11 cellular contexts compared by ENCODE assay signal in genomic region chr4:41144812-41145211, GRCh38.
DNase-seq lines count a peak whose midpoint lies in the region; ATAC-seq and TF ChIP-seq lines count a peak whose summit lies in the region.
"Had no signal": no experiment of that assay in that cellular context is flagged by ENCODE, and none has a peak within 500 bp of the region (broad histone marks: within the 10 kb centered on the region; RNA-seq: fewer than 3 reads in every experiment).

No MANE protein-coding gene starts in this region.

- H3K36me3 ChIP-seq in heart left ventricle = no peaks in the 10 kb centered on the region
- H3K36me3 ChIP-seq in muscle layer of duodenum (ENCODE audit: control insufficient read depth in 1 of 2, insufficient read depth in 2 of 2, low read length in 2 of 2) = peaks cover 0 to 10% of the 10 kb centered on the region in 2 donors
- no peaks in the 10 kb centered on the region for H3K36me3 ChIP-seq in upper lobe of left lung
- H3K36me3 ChIP-seq in CD8-positive, alpha-beta memory T cell (ENCODE audit: insufficient read depth, low read length) = no peaks in the 10 kb centered on the region

- H3K9me3 Mint-ChIP-seq in CD8-positive, alpha-beta memory T cell = no peaks in the 10 kb centered on the region
- H3K9me3 Mint-ChIP-seq: activated T-cell treated with anti-CD3 and anti-CD28 coated beads, Interleukin-2, amount 50 U/mL, for 4 hours had no signal

- H3K27me3 Mint-ChIP-seq in CD8-positive, alpha-beta memory T cell = peaks cover 0 to 2% of the 10 kb centered on the region in 2 donors
- H3K27me3 Mint-ChIP-seq: T-helper 17 cell had no signal

- no peak for TF ChIP-seq CTCF in heart left ventricle (IDR thresholded peaks at IDR 0.05)
- no peak for TF ChIP-seq CTCF in dorsolateral prefrontal cortex (IDR thresholded peaks at IDR 0.05 in 54 of 56, conservative IDR thresholded peaks at IDR 0.05 in 2 of 56; ENCODE audit: low read depth in 1 of 56, partially characterized antibody in 56 of 56)
- TF ChIP-seq CTCF in upper lobe of left lung (IDR thresholded peaks at IDR 0.05) = no peak

- DNase-seq in heart left ventricle (no peak), Right ventricle myocardium inferior (ENCODE audit: missing footprints) (no peak), dorsolateral prefrontal cortex (no peak), upper lobe of left lung (no peak), DMS79 treated with DMSO at 0.1 percent for 48 hours (lab: John Stamatoyannopoulos, UW) (no peak)
- no peak for DNase-seq in activated CD8-positive, alpha-beta memory T cell treated with anti-CD3 and anti-CD28 coated beads for 24 hours
- DNase-seq in CD8-positive, alpha-beta memory T cell = no peak
- DNase-seq: activated T-cell treated with anti-CD3 and anti-CD28 coated beads, Interleukin-2, amount 50 U/mL, for 4 hours; stimulated activated CD4-positive, alpha-beta T cell treated with anti-CD3 and anti-CD28 coated beads, Interleukin-4, amount 100 ng/mL, for 1 hour; T-helper 17 cell had no signal

- TF ChIP-seq EP300 in upper lobe of left lung (IDR thresholded peaks at IDR 0.05) = no peak

- ATAC-seq in heart left ventricle (no peak), Right ventricle myocardium inferior (no peak), upper lobe of left lung (ENCODE audit: low FRiP score in 2 of 2) (no peak)
- ATAC-seq: activated T-cell treated with anti-CD3 and anti-CD28 coated beads, Interleukin-2, amount 50 U/mL, for 4 hours; T-helper 17 cell had no signal

- H3K4me3 ChIP-seq in heart left ventricle (no peak overlapping the region), dorsolateral prefrontal cortex (no peak overlapping the region), muscle layer of duodenum (ENCODE audit: low read depth in 1 of 2, low read length in 2 of 2) (no peak overlapping the region), upper lobe of left lung (no peak overlapping the region)
- no peak overlapping the region for H3K4me3 ChIP-seq in CD8-positive, alpha-beta memory T cell (ENCODE audit: low read length)

- WGBS in heart left ventricle, 4 donors = 71 to 83% (median 79%) methylated on average over 5 of the region's 5 CpGs
- 67 to 79% methylated on average over 5 of the region's 5 CpGs for WGBS in upper lobe of left lung, 2 donors

- no peaks in the 10 kb centered on the region for H3K9me3 ChIP-seq in heart left ventricle
- no peaks in the 10 kb centered on the region for H3K9me3 ChIP-seq in muscle layer of duodenum (ENCODE audit: control insufficient read depth in 1 of 2, low read length in 2 of 2)
- H3K9me3 ChIP-seq in upper lobe of left lung = no peaks in the 10 kb centered on the region
- H3K9me3 ChIP-seq in CD8-positive, alpha-beta memory T cell (ENCODE audit: low read length) = no peaks in the 10 kb centered on the region

- POLR2A ChIA-PET in CD8-positive, alpha-beta memory T cell (lab: Charles Lee) = no interaction called here

- H3K4me1 ChIP-seq in heart left ventricle = peaks cover 0 to 74% (median 36%) of the 10 kb centered on the region in 12 donors
- H3K4me1 ChIP-seq in muscle layer of duodenum (ENCODE audit: control insufficient read depth in 1 of 2, insufficient read depth in 2 of 2, low read length in 2 of 2) = peaks cover 26 to 41% of the 10 kb centered on the region in 2 donors
- H3K4me1 ChIP-seq in upper lobe of left lung = peaks cover 22 to 44% (median 31%) of the 10 kb centered on the region in 4 donors
- no peaks in the 10 kb centered on the region for H3K4me1 ChIP-seq in CD8-positive, alpha-beta memory T cell (ENCODE audit: insufficient read depth, low read length)

- H3K4me1 Mint-ChIP-seq in CD8-positive, alpha-beta memory T cell = no peaks in the 10 kb centered on the region
- H3K4me1 Mint-ChIP-seq: T-helper 17 cell had no signal

- H3K36me3 Mint-ChIP-seq in CD8-positive, alpha-beta memory T cell = no peaks in the 10 kb centered on the region

- CTCF ChIA-PET in CD8-positive, alpha-beta memory T cell (lab: Charles Lee) = no interaction called here

- no peaks in the 10 kb centered on the region for H3K27me3 ChIP-seq in heart left ventricle
- H3K27me3 ChIP-seq in dorsolateral prefrontal cortex = no peaks in the 10 kb centered on the region
- no peaks in the 10 kb centered on the region for H3K27me3 ChIP-seq in muscle layer of duodenum (ENCODE audit: low read depth, low read length)
- no peaks in the 10 kb centered on the region for H3K27me3 ChIP-seq in upper lobe of left lung
- no peaks in the 10 kb centered on the region for H3K27me3 ChIP-seq in CD8-positive, alpha-beta memory T cell (ENCODE audit: insufficient read depth, low read length, poor library complexity, severe bottlenecking)

- H3K27ac ChIP-seq in heart left ventricle (peak overlapping the region in 11 of 12 donors; percentile 56 to 89 (median 73)), dorsolateral prefrontal cortex (peak overlapping the region; percentile 74 to 100 (median 95)), muscle layer of duodenum (ENCODE audit: low read length) (peak overlapping the region; percentile 80), upper lobe of left lung (peak overlapping the region; percentile 52 to 80 (median 74))
- no peak overlapping the region for H3K27ac ChIP-seq in CD8-positive, alpha-beta memory T cell (ENCODE audit: low read depth, low read length)

- TF ChIP-seq POLR2A in heart left ventricle (IDR thresholded peaks at IDR 0.05) (no peak), upper lobe of left lung (IDR thresholded peaks at IDR 0.05) (no peak)

- no peak overlapping the region for H3K4me3 Mint-ChIP-seq in CD8-positive, alpha-beta memory T cell
- H3K4me3 Mint-ChIP-seq: activated T-cell treated with anti-CD3 and anti-CD28 coated beads, Interleukin-2, amount 50 U/mL, for 4 hours; T-helper 17 cell had no signal

- H3K27ac Mint-ChIP-seq in CD8-positive, alpha-beta memory T cell = no peak overlapping the region
- H3K27ac Mint-ChIP-seq: T-helper 17 cell had no signal

- intact Hi-C loops in heart left ventricle (cut with DNase I) = loop anchor here in 5 of 10 donors (5.0 to 10.0 kb wide), 4 partner anchors 50 to 67 kb away; partner anchors contain the start of gene APBB2 (in 1 of the 5)
- intact Hi-C loops in Right ventricle myocardium inferior (cut with DNase I) = no loop called here
- intact Hi-C loops in dorsolateral prefrontal cortex (cut with DNase I) = loop anchor here (5.0 to 10.0 kb wide), 3 partner anchors 67 to 160 kb away; partner anchors contain the start of gene APBB2 (in 1 of the 2)
